In the genomic region with DNA sequence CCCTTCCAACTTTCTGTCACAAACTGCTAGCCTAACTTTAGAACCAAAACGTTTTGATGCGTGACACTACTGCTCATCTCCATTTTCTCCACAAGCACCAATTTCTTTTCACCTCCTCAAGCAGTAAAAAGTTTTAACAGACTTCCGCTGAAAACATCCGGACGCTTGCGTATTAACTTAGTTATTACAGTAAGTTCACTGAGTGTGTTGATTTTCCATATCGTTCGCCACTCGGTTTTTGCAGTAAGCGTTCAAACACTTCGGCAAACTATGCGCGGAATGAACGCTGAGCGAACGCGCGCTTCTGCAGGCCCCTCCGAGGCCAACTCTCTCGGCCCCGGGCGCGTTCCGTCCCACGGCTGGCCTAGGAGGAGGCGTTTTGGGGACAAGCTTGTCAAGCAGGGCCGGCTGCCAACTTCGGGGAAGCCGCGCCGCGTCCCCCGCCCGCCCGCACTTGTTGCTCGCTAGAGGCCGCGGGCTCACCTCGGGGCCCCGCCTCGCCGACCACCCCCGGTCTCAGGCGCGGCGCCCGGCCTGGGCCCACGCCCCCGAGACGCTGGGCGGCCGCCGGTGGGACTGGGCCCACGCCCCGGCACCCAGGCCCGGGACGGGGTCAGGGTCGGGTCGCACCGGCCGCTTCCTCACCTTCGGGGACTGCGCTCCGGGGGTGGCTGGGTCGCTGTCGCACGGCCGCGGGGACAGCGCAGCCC, we compare ENCODE assay signal across 8 cellular contexts. TPM values are rescaled to one million over a fixed set of nuclear protein-coding genes. Genes with fewer than 3 reads are reported as not detected.
DNase-seq lines count a peak whose midpoint lies in the region; ATAC-seq, FAIRE-seq and TF ChIP-seq lines count a peak whose summit lies in the region.

No MANE protein-coding gene starts in this region.

- WGBS in HepG2 (ENCODE audit: low lambda C conversion rate): under 1% methylated on average over 20 of the region's 70 CpGs

- peak overlapping the region; percentile 83 for H3K4me3 Mint-ChIP-seq in activated CD4-positive, alpha-beta T cell treated with anti-CD3 and anti-CD28 coated beads, Interleukin-2, amount 10 ng/mL, durations not matched to agents 7 days and 5 days

- peaks cover 4% of the 10 kb centered on the region for H3K27me3 Mint-ChIP-seq in activated CD4-positive, alpha-beta T cell treated with anti-CD3 and anti-CD28 coated beads, Interleukin-2, amount 10 ng/mL, durations not matched to agents 7 days and 5 days

- H3K4me1 Mint-ChIP-seq in activated CD4-positive, alpha-beta T cell treated with anti-CD3 and anti-CD28 coated beads, Interleukin-2, amount 10 ng/mL, durations not matched to agents 7 days and 5 days: peaks cover 44% of the 10 kb centered on the region

- peak; percentile 28; the same call in 1 of the 2 replicates for TF ChIP-seq RAD21 in HepG2 (CRISPR knock-in tag; IDR thresholded peaks at IDR 0.05)

- TF ChIP-seq CTCF in GM12875 (IDR thresholded peaks at IDR 0.05; ENCODE audit: borderline replicate concordance, insufficient read depth, low read depth, low read length): no peak
- TF ChIP-seq CTCF in MM.1S (IDR thresholded peaks at IDR 0.05; ENCODE audit: low read length): no peak
- 0 out of 2 replicates have a peak, but pooled peaks have one; percentile 10 for TF ChIP-seq CTCF in HepG2 (CRISPR knock-in tag; IDR thresholded peaks at IDR 0.05)

- in situ Hi-C loops in HAP-1 (cut with MboI; ENCODE audit: low sequenced_read_pairs): no loop called here
- in situ Hi-C loops in HepG2 (cut with HindIII; ENCODE audit: extremely low pct_ligation_motif_present, low pct_unique_long_range_greater_than_20kb): no loop called here

- DNase-seq in HAP-1 (ENCODE audit: low spot score in 2 of 2) (peak; percentile 23 to 69), MM.1S (peak; percentile 45), dermis blood vessel endothelial cell (peak; percentile 66), HepG2 (ENCODE audit: low spot score) (peak; percentile 39), dedifferentiated amniotic fluid mesenchymal stem cell (ENCODE audit: extremely low spot score) (no peak)
- peak; percentile 58 for DNase-seq in activated CD4-positive, alpha-beta T cell treated with anti-CD3 and anti-CD28 coated beads, Interleukin-2, amount 10 ng/mL, durations not matched to agents 7 days and 5 days
- DNase-seq in stimulated activated CD4-positive, alpha-beta T cell treated with anti-CD3 and anti-CD28 coated beads, Interleukin-2, amount 100 ng/mL, for 48 hours: peak; percentile 44 to 55

- H3K9ac ChIP-seq in MM.1S (ENCODE audit: low read length) (peak overlapping the region; percentile 66), HepG2 (ENCODE audit: insufficient read depth, low read depth, low read length) (peak overlapping the region; percentile 86)

- peaks cover 41% of the 10 kb centered on the region for H3K79me2 ChIP-seq in MM.1S (ENCODE audit: low read length)
- peaks cover 51% of the 10 kb centered on the region for H3K79me2 ChIP-seq in HepG2 (ENCODE audit: insufficient read depth, low read length)

- H2AFZ ChIP-seq in MM.1S (ENCODE audit: low read length): peak overlapping the region; percentile 45
- no peak overlapping the region for H2AFZ ChIP-seq in HepG2 (ENCODE audit: low read length)

- H3K36me3 ChIP-seq in HAP-1 (replicated peaks) (no peaks in the 10 kb centered on the region), MM.1S (replicated peaks; ENCODE audit: insufficient read depth, low read length) (no peaks in the 10 kb centered on the region), HepG2 (replicated peaks in 1 of 2; ENCODE audit: control insufficient read depth in 1 of 2, insufficient read depth in 2 of 2, low read length in 2 of 2) (peaks cover 2 to 10% of the 10 kb centered on the region in 2 experiments; a peak in 4 of 5 replicates)

- H3K4me2 ChIP-seq in MM.1S (ENCODE audit: low read depth, low read length) (peak overlapping the region; percentile 73), HepG2 (ENCODE audit: low read depth, low read length) (peak overlapping the region; percentile 94)

- FAIRE-seq in HepG2 (lab: Jason Lieb, UNC): no peak

- H3K27me3 ChIP-seq in HAP-1 (ENCODE audit: low read depth): no peaks in the 10 kb centered on the region
- no peaks in the 10 kb centered on the region for H3K27me3 ChIP-seq in MM.1S (replicated peaks; ENCODE audit: insufficient read depth, low read length)
- no peaks in the 10 kb centered on the region; a peak in 1 of 5 replicates for H3K27me3 ChIP-seq in HepG2 (ENCODE audit: control insufficient read depth in 1 of 2, insufficient read depth in 2 of 2, low read length in 2 of 2)

- H3K9me3 Mint-ChIP-seq in activated CD4-positive, alpha-beta T cell treated with anti-CD3 and anti-CD28 coated beads, Interleukin-2, amount 10 ng/mL, durations not matched to agents 7 days and 5 days: no peaks in the 10 kb centered on the region

- H3K27ac ChIP-seq in MM.1S (ENCODE audit: low read length): peak overlapping the region; percentile 61; the same call in 1 of the 2 replicates
- H3K27ac ChIP-seq in HepG2 (ENCODE audit: extremely low read length, insufficient read depth, low read length): peak overlapping the region; percentile 72

- TF ChIP-seq EP300 in HepG2 (IDR thresholded peaks at IDR 0.05; ENCODE audit: low read depth in 2 of 2, low read length in 2 of 2): no peak
- TF ChIP-seq EP300 in HepG2 (CRISPR knock-in tag; IDR thresholded peaks at IDR 0.05; ENCODE audit: borderline replicate concordance): no peak

- H3K36me3 Mint-ChIP-seq in activated CD4-positive, alpha-beta T cell treated with anti-CD3 and anti-CD28 coated beads, Interleukin-2, amount 10 ng/mL, durations not matched to agents 7 days and 5 days (ENCODE audit: low read depth): peaks cover 5% of the 10 kb centered on the region

- H3K9me3 ChIP-seq in HAP-1 (no peaks in the 10 kb centered on the region), MM.1S (replicated peaks; ENCODE audit: insufficient read depth, low read length) (no peaks in the 10 kb centered on the region), HepG2 (ENCODE audit: low read length) (no peaks in the 10 kb centered on the region)

- no peak for TF ChIP-seq POLR2A in HepG2 (IDR thresholded peaks at IDR 0.05; ENCODE audit: insufficient read depth in 1 of 2, low read depth in 2 of 2, low read length in 2 of 2)

- POLR2A ChIA-PET in activated CD4-positive, alpha-beta T cell treated with anti-CD3 and anti-CD28 coated beads, Interleukin-2, amount 10 ng/mL, durations not matched to agents 7 days and 5 days (lab: Charles Lee): no interaction called here
- POLR2A ChIA-PET in HepG2 (lab: Yijun Ruan, JAX): interaction anchor here (0.6 to 5.7 kb wide), 8 partner anchors 8 to 831 kb away, joined by 3 to 81 read pairs (median 8); a partner anchor contains a TSS

- H3K9me2 ChIP-seq in MM.1S (replicated peaks; ENCODE audit: insufficient read depth, low read length): no peaks in the 10 kb centered on the region

- H3K4me3 ChIP-seq in GM12875 (ENCODE audit: low read depth, low read length) (peak overlapping the region; percentile 40), HAP-1 (peak overlapping the region; percentile 60), MM.1S (ENCODE audit: low read length) (peak overlapping the region; percentile 72), HepG2 (replicated peaks in 1 of 3; ENCODE audit: insufficient read depth in 1 of 3, low read depth in 2 of 3, low read length in 3 of 3) (peak overlapping the region; percentile 82 to 93 (median 90))

- H3K4me1 ChIP-seq in HAP-1 (peaks cover 16% of the 10 kb centered on the region), MM.1S (ENCODE audit: low read length) (no peaks in the 10 kb centered on the region), HepG2 (ENCODE audit: insufficient read depth, low read length) (peaks cover 60% of the 10 kb centered on the region)

- intact Hi-C loops in HepG2 (cut with micrococcal nuclease; ENCODE audit: unreplicated experiment): no loop called here

- H3F3A ChIP-seq in MM.1S (ENCODE audit: insufficient read depth, low read length): 0 out of 2 replicates have a peak, but pooled peaks cover 6% of the 10 kb centered on the region

- CTCF ChIA-PET in activated CD4-positive, alpha-beta T cell treated with anti-CD3 and anti-CD28 coated beads, Interleukin-2, amount 10 ng/mL, durations not matched to agents 7 days and 5 days (lab: Charles Lee): interaction anchor here (0.7 kb wide), 1 partner anchor 278 kb away, joined by 6 read pairs; no protein-coding TSS in a partner anchor
- CTCF ChIA-PET in HepG2 (lab: Yijun Ruan, JAX; ENCODE audit: low intra/inter-chr PET ratio, low total read pairs): no interaction called here

- H4K20me1 ChIP-seq in MM.1S (ENCODE audit: insufficient read depth, low read length) (no peaks in the 10 kb centered on the region), HepG2 (ENCODE audit: insufficient read depth, low read length) (peaks cover 45% of the 10 kb centered on the region)

- no TSS peak for BruUV-seq in HepG2 (replicated peaks; lab: Mats Ljungman, UMichigan)

- peak; percentile 20 for ATAC-seq in HepG2

- peak overlapping the region; percentile 95 for H3K27ac Mint-ChIP-seq in activated CD4-positive, alpha-beta T cell treated with anti-CD3 and anti-CD28 coated beads, Interleukin-2, amount 10 ng/mL, durations not matched to agents 7 days and 5 days

RNA-seq across cellular contexts. Expression of a gene that starts 0.9 kb away (rescaled TPM):
- total RNA-seq in activated CD4-positive, alpha-beta T cell treated with anti-CD3 and anti-CD28 coated beads, Interleukin-2, amount 10 ng/mL, durations not matched to agents 7 days and 5 days: 10 to 100 TPM; 57.4 to 59.7 TPM
- total RNA-seq in dermis blood vessel endothelial cell (44.9 and 53.2 TPM in 2 replicates), HepG2 (2016; rRNA removed; fragmentation: Illumina TruSeq; extraction: Trizol) (42.1 and 58.5 TPM in 2 replicates)
- total RNA-seq in HepG2 (2016; cell fraction: cytosol; rRNA removed; fragmentation: Illumina TruSeq; extraction: Trizol; ENCODE audit: low read depth): 38.4 and 41.0 TPM in 2 replicates
- 39.7 and 57.3 TPM in 2 replicates for total RNA-seq in HepG2 (2016; cell fraction: insoluble cytoplasmic fraction; rRNA removed; fragmentation: Illumina TruSeq; extraction: Trizol)
- total RNA-seq in HepG2 (2016; cell fraction: membrane; rRNA removed; fragmentation: Illumina TruSeq; extraction: Trizol): 63.2 and 66.3 TPM in 2 replicates
- 70.6 and 78.5 TPM in 2 replicates for total RNA-seq in HepG2 (2016; cell fraction: nucleus; rRNA removed; fragmentation: Illumina TruSeq; extraction: Trizol)
- polyA plus RNA-seq in HepG2 (2011; rRNA removed): 84.1 and 88.0 TPM in 2 replicates
- polyA plus RNA-seq in HepG2 (2011; cell fraction: cytosol; rRNA removed): 28.9 and 50.3 TPM in 2 replicates
- 115 and 149 TPM in 2 replicates for polyA plus RNA-seq in HepG2 (2011; cell fraction: nucleus; rRNA removed)
- polyA plus RNA-seq in HepG2 (2012): 126 and 147 TPM in 2 replicates
- 27.2 and 31.3 TPM in 2 replicates for polyA plus RNA-seq in HepG2 (2016; cell fraction: cytosol; fragmentation: Illumina TruSeq; extraction: Trizol; ENCODE audit: low read depth)
- polyA plus RNA-seq in HepG2 (2016; cell fraction: insoluble cytoplasmic fraction; fragmentation: Illumina TruSeq; extraction: Trizol; ENCODE audit: low read depth): 105 and 115 TPM in 2 replicates
- polyA plus RNA-seq in HepG2 (2016; cell fraction: membrane; fragmentation: Illumina TruSeq; extraction: Trizol; ENCODE audit: low read depth): 54.1 and 57.5 TPM in 2 replicates
- polyA plus RNA-seq in HepG2 (2016; cell fraction: nucleus; fragmentation: Illumina TruSeq; extraction: Trizol; ENCODE audit: insufficient read depth, low read depth): 176 and 187 TPM in 2 replicates
- polyA minus RNA-seq in HepG2 (2011; rRNA and poly(A)+ RNA removed; ENCODE audit: low replicate concordance): 13.6 and 19.1 TPM in 2 replicates
- polyA minus RNA-seq in HepG2 (2011; cell fraction: cytosol; rRNA and poly(A)+ RNA removed): 38.1 and 47.9 TPM in 2 replicates
- 131 and 155 TPM in 2 replicates for polyA minus RNA-seq in HepG2 (2011; cell fraction: nucleus; rRNA and poly(A)+ RNA removed)

RNA-seq across cellular contexts. Expression of a gene that starts 21.4 kb away (rescaled TPM):
- total RNA-seq in activated CD4-positive, alpha-beta T cell treated with anti-CD3 and anti-CD28 coated beads, Interleukin-2, amount 10 ng/mL, durations not matched to agents 7 days and 5 days: 10 to 100 TPM; 17.0 to 20.9 TPM
- total RNA-seq in dermis blood vessel endothelial cell: 27.1 and 36.2 TPM in 2 replicates
- total RNA-seq in HepG2 (2016; rRNA removed; fragmentation: Illumina TruSeq; extraction: Trizol): 24.9 and 29.9 TPM in 2 replicates
- total RNA-seq in HepG2 (2016; cell fraction: cytosol; rRNA removed; fragmentation: Illumina TruSeq; extraction: Trizol; ENCODE audit: low read depth): 8.5 and 9.9 TPM in 2 replicates
- 23.9 and 28.1 TPM in 2 replicates for total RNA-seq in HepG2 (2016; cell fraction: insoluble cytoplasmic fraction; rRNA removed; fragmentation: Illumina TruSeq; extraction: Trizol)
- 29.1 and 33.5 TPM in 2 replicates for total RNA-seq in HepG2 (2016; cell fraction: membrane; rRNA removed; fragmentation: Illumina TruSeq; extraction: Trizol)
- 29.1 and 31.2 TPM in 2 replicates for total RNA-seq in HepG2 (2016; cell fraction: nucleus; rRNA removed; fragmentation: Illumina TruSeq; extraction: Trizol)
- 21.4 and 21.7 TPM in 2 replicates for polyA plus RNA-seq in HepG2 (2011; rRNA removed)
- 15.0 and 17.3 TPM in 2 replicates for polyA plus RNA-seq in HepG2 (2011; cell fraction: cytosol; rRNA removed)
- polyA plus RNA-seq in HepG2 (2011; cell fraction: nucleus; rRNA removed): 8.2 and 9.1 TPM in 2 replicates
- polyA plus RNA-seq in HepG2 (2012): 31.3 and 32.1 TPM in 2 replicates
- polyA plus RNA-seq in HepG2 (2016; cell fraction: cytosol; fragmentation: Illumina TruSeq; extraction: Trizol; ENCODE audit: low read depth): 11.4 and 15.3 TPM in 2 replicates
- polyA plus RNA-seq in HepG2 (2016; cell fraction: insoluble cytoplasmic fraction; fragmentation: Illumina TruSeq; extraction: Trizol; ENCODE audit: low read depth): 31.7 and 32.1 TPM in 2 replicates
- polyA plus RNA-seq in HepG2 (2016; cell fraction: membrane; fragmentation: Illumina TruSeq; extraction: Trizol; ENCODE audit: low read depth): 26.6 and 31.9 TPM in 2 replicates
- 37.2 and 42.7 TPM in 2 replicates for polyA plus RNA-seq in HepG2 (2016; cell fraction: nucleus; fragmentation: Illumina TruSeq; extraction: Trizol; ENCODE audit: insufficient read depth, low read depth)
- polyA minus RNA-seq in HepG2 (2011; rRNA and poly(A)+ RNA removed; ENCODE audit: low replicate concordance): 3.5 and 28.2 TPM in 2 replicates
- polyA minus RNA-seq in HepG2 (2011; cell fraction: cytosol; rRNA and poly(A)+ RNA removed): 22.5 and 22.8 TPM in 2 replicates
- 18.4 and 18.8 TPM in 2 replicates for polyA minus RNA-seq in HepG2 (2011; cell fraction: nucleus; rRNA and poly(A)+ RNA removed)

RNA-seq across cellular contexts. Expression of a gene that starts 21.5 kb away (rescaled TPM):
- total RNA-seq in activated CD4-positive, alpha-beta T cell treated with anti-CD3 and anti-CD28 coated beads, Interleukin-2, amount 10 ng/mL, durations not matched to agents 7 days and 5 days: 10 to 100 TPM; 18.1 to 21.9 TPM
- total RNA-seq in dermis blood vessel endothelial cell: 21.0 and 39.5 TPM in 2 replicates
- 10.0 and 34.1 TPM in 2 replicates for total RNA-seq in HepG2 (2016; rRNA removed; fragmentation: Illumina TruSeq; extraction: Trizol)
- 45.3 and 45.5 TPM in 2 replicates for total RNA-seq in HepG2 (2016; cell fraction: cytosol; rRNA removed; fragmentation: Illumina TruSeq; extraction: Trizol; ENCODE audit: low read depth)
- 9.2 and 32.8 TPM in 2 replicates for total RNA-seq in HepG2 (2016; cell fraction: insoluble cytoplasmic fraction; rRNA removed; fragmentation: Illumina TruSeq; extraction: Trizol)
- 22.5 and 24.3 TPM in 2 replicates for total RNA-seq in HepG2 (2016; cell fraction: membrane; rRNA removed; fragmentation: Illumina TruSeq; extraction: Trizol)
- total RNA-seq in HepG2 (2016; cell fraction: nucleus; rRNA removed; fragmentation: Illumina TruSeq; extraction: Trizol): 87.3 and 93.1 TPM in 2 replicates
- polyA plus RNA-seq in HepG2 (2011; rRNA removed): 80.3 and 95.6 TPM in 2 replicates
- polyA plus RNA-seq in HepG2 (2011; cell fraction: cytosol; rRNA removed): 17.7 and 20.8 TPM in 2 replicates
- polyA plus RNA-seq in HepG2 (2011; cell fraction: nucleus; rRNA removed): 789 and 902 TPM in 2 replicates
- polyA plus RNA-seq in HepG2 (2012): 44.5 and 48.4 TPM in 2 replicates
- polyA plus RNA-seq in HepG2 (2016; cell fraction: cytosol; fragmentation: Illumina TruSeq; extraction: Trizol; ENCODE audit: low read depth): 0.87 and 1.0 TPM in 2 replicates
- 5.7 and 6.2 TPM in 2 replicates for polyA plus RNA-seq in HepG2 (2016; cell fraction: insoluble cytoplasmic fraction; fragmentation: Illumina TruSeq; extraction: Trizol; ENCODE audit: low read depth)
- polyA plus RNA-seq in HepG2 (2016; cell fraction: membrane; fragmentation: Illumina TruSeq; extraction: Trizol; ENCODE audit: low read depth): 2.3 TPM in 2 replicates
- 145 and 151 TPM in 2 replicates for polyA plus RNA-seq in HepG2 (2016; cell fraction: nucleus; fragmentation: Illumina TruSeq; extraction: Trizol; ENCODE audit: insufficient read depth, low read depth)
- 26.5 and 83.9 TPM in 2 replicates for polyA minus RNA-seq in HepG2 (2011; rRNA and poly(A)+ RNA removed; ENCODE audit: low replicate concordance)
- polyA minus RNA-seq in HepG2 (2011; cell fraction: cytosol; rRNA and poly(A)+ RNA removed): 13.1 and 17.6 TPM in 2 replicates
- 330 and 337 TPM in 2 replicates for polyA minus RNA-seq in HepG2 (2011; cell fraction: nucleus; rRNA and poly(A)+ RNA removed)

RNA-seq across cellular contexts. Expression of a gene that starts 28.0 kb away (rescaled TPM):
- 1 to 10 TPM; 2.2 to 2.5 TPM for total RNA-seq in activated CD4-positive, alpha-beta T cell treated with anti-CD3 and anti-CD28 coated beads, Interleukin-2, amount 10 ng/mL, durations not matched to agents 7 days and 5 days
- total RNA-seq in dermis blood vessel endothelial cell: 0.74 and 1.2 TPM in 2 replicates
- total RNA-seq in HepG2 (2016; rRNA removed; fragmentation: Illumina TruSeq; extraction: Trizol): 3.1 and 4.3 TPM in 2 replicates
- 1.7 and 1.9 TPM in 2 replicates for total RNA-seq in HepG2 (2016; cell fraction: cytosol; rRNA removed; fragmentation: Illumina TruSeq; extraction: Trizol; ENCODE audit: low read depth)
- total RNA-seq in HepG2 (2016; cell fraction: insoluble cytoplasmic fraction; rRNA removed; fragmentation: Illumina TruSeq; extraction: Trizol): 3.0 and 4.1 TPM in 2 replicates
- total RNA-seq in HepG2 (2016; cell fraction: membrane; rRNA removed; fragmentation: Illumina TruSeq; extraction: Trizol): 4.9 and 5.8 TPM in 2 replicates
- total RNA-seq in HepG2 (2016; cell fraction: nucleus; rRNA removed; fragmentation: Illumina TruSeq; extraction: Trizol): 6.6 and 7.6 TPM in 2 replicates
- 1.7 and 2.1 TPM in 2 replicates for polyA plus RNA-seq in HepG2 (2011; rRNA removed)
- polyA plus RNA-seq in HepG2 (2011; cell fraction: cytosol; rRNA removed): 1.1 TPM in 2 replicates
- 2.6 and 3.0 TPM in 2 replicates for polyA plus RNA-seq in HepG2 (2011; cell fraction: nucleus; rRNA removed)
- 6.2 and 8.3 TPM in 2 replicates for polyA plus RNA-seq in HepG2 (2012)
- polyA plus RNA-seq in HepG2 (2016; cell fraction: cytosol; fragmentation: Illumina TruSeq; extraction: Trizol; ENCODE audit: low read depth): 1.8 and 2.2 TPM in 2 replicates
- polyA plus RNA-seq in HepG2 (2016; cell fraction: insoluble cytoplasmic fraction; fragmentation: Illumina TruSeq; extraction: Trizol; ENCODE audit: low read depth): 3.8 and 4.0 TPM in 2 replicates
- 5.3 and 5.7 TPM in 2 replicates for polyA plus RNA-seq in HepG2 (2016; cell fraction: membrane; fragmentation: Illumina TruSeq; extraction: Trizol; ENCODE audit: low read depth)
- 10.1 and 11.1 TPM in 2 replicates for polyA plus RNA-seq in HepG2 (2016; cell fraction: nucleus; fragmentation: Illumina TruSeq; extraction: Trizol; ENCODE audit: insufficient read depth, low read depth)
- 0.30 and 0.36 TPM in 2 replicates for polyA minus RNA-seq in HepG2 (2011; rRNA and poly(A)+ RNA removed; ENCODE audit: low replicate concordance)
- polyA minus RNA-seq in HepG2 (2011; cell fraction: cytosol; rRNA and poly(A)+ RNA removed): 0.30 and 1.1 TPM in 2 replicates
- polyA minus RNA-seq in HepG2 (2011; cell fraction: nucleus; rRNA and poly(A)+ RNA removed): 5.0 and 5.8 TPM in 2 replicates

RNA-seq across cellular contexts. Expression of a gene that starts 28.1 kb away (rescaled TPM):
- total RNA-seq in activated CD4-positive, alpha-beta T cell treated with anti-CD3 and anti-CD28 coated beads, Interleukin-2, amount 10 ng/mL, durations not matched to agents 7 days and 5 days: 10 to 100 TPM; 28.1 to 35.6 TPM
- 18.2 and 21.5 TPM in 2 replicates for total RNA-seq in dermis blood vessel endothelial cell
- total RNA-seq in HepG2 (2016; rRNA removed; fragmentation: Illumina TruSeq; extraction: Trizol): 8.4 and 10.7 TPM in 2 replicates
- total RNA-seq in HepG2 (2016; cell fraction: cytosol; rRNA removed; fragmentation: Illumina TruSeq; extraction: Trizol; ENCODE audit: low read depth): 5.5 and 7.1 TPM in 2 replicates
- total RNA-seq in HepG2 (2016; cell fraction: insoluble cytoplasmic fraction; rRNA removed; fragmentation: Illumina TruSeq; extraction: Trizol): 7.1 and 13.2 TPM in 2 replicates
- 7.3 and 7.5 TPM in 2 replicates for total RNA-seq in HepG2 (2016; cell fraction: membrane; rRNA removed; fragmentation: Illumina TruSeq; extraction: Trizol)
- 16.6 and 17.0 TPM in 2 replicates for total RNA-seq in HepG2 (2016; cell fraction: nucleus; rRNA removed; fragmentation: Illumina TruSeq; extraction: Trizol)
- polyA plus RNA-seq in HepG2 (2011; rRNA removed): 8.8 and 11.6 TPM in 2 replicates
- polyA plus RNA-seq in HepG2 (2011; cell fraction: cytosol; rRNA removed): 6.1 and 7.4 TPM in 2 replicates
- polyA plus RNA-seq in HepG2 (2011; cell fraction: nucleus; rRNA removed): 35.0 and 45.3 TPM in 2 replicates
- polyA plus RNA-seq in HepG2 (2012): 7.7 and 8.9 TPM in 2 replicates
- 1.9 and 2.2 TPM in 2 replicates for polyA plus RNA-seq in HepG2 (2016; cell fraction: cytosol; fragmentation: Illumina TruSeq; extraction: Trizol; ENCODE audit: low read depth)
- polyA plus RNA-seq in HepG2 (2016; cell fraction: insoluble cytoplasmic fraction; fragmentation: Illumina TruSeq; extraction: Trizol; ENCODE audit: low read depth): 4.8 and 5.9 TPM in 2 replicates
- polyA plus RNA-seq in HepG2 (2016; cell fraction: membrane; fragmentation: Illumina TruSeq; extraction: Trizol; ENCODE audit: low read depth): 2.4 and 3.3 TPM in 2 replicates
- polyA plus RNA-seq in HepG2 (2016; cell fraction: nucleus; fragmentation: Illumina TruSeq; extraction: Trizol; ENCODE audit: insufficient read depth, low read depth): 28.4 and 29.0 TPM in 2 replicates
- 6.3 TPM in 2 replicates for polyA minus RNA-seq in HepG2 (2011; rRNA and poly(A)+ RNA removed; ENCODE audit: low replicate concordance)
- 2.4 and 4.4 TPM in 2 replicates for polyA minus RNA-seq in HepG2 (2011; cell fraction: cytosol; rRNA and poly(A)+ RNA removed)
- polyA minus RNA-seq in HepG2 (2011; cell fraction: nucleus; rRNA and poly(A)+ RNA removed): 10.9 and 14.3 TPM in 2 replicates

Comparison
In these comparisons a context has a peak if more than half of its experiments do, and no peak if none do; other contexts are left out.
1. H3K4me3 ChIP-seq: peak in every context shown above with its lines; median percentile 90 in HepG2; 72 in MM.1S; 60 in HAP-1; 40 in GM12875.